ENCODE assay signal across 7 cellular contexts in the genomic region with DNA sequence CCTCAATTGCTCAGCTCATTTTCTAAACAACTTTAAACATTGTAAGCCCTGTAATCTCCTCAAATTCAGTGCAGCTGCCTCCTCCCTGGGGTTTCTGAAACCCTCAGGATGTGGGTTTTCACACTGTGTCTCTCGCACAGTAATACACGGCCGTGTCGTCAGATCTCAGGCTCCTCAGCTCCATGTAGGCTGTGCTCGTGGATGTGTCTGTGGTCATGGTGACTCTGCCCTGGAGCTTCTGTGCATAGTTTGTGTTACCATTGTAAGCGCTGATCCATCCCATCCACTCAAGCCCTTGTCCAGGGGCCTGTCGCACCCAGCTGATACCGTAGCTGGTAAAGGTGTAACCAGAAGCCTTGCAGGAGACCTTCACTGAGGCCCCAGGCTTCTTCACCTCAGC.
DNase-seq lines count a peak whose midpoint lies in the region; TF ChIP-seq lines count a peak whose summit lies in the region.
"Not testable (repeated sequence)": the region's sequence is repeated elsewhere in the genome, so short reads cannot be mapped to it uniquely, and the experiment has no call there.

No MANE protein-coding gene starts in this region.

- not testable (repeated sequence) for H3K9me2 ChIP-seq in OCI-LY7 (ENCODE audit: insufficient read depth, low read length)

- CTCF ChIA-PET in OCI-LY7 (lab: Charles Lee; ENCODE audit: unreplicated experiment), result not testable (repeated sequence)

- H3K79me2 ChIP-seq in OCI-LY7 (ENCODE audit: insufficient read depth, low read depth, low read length), result peaks cover 45% of the 10 kb centered on the region

- whole genome bisulfite sequencing in esophagus muscularis mucosa, result 68% methylated on average over 8 of the region's 8 CpGs

- H3K36me3 ChIP-seq in OCI-LY7 (ENCODE audit: insufficient read depth, low read length); esophagus muscularis mucosa: not testable (repeated sequence)

- H2AFZ ChIP-seq in OCI-LY7 (ENCODE audit: low read length), result not testable (repeated sequence)

- DNase-seq in OCI-LY7 (ENCODE audit: low spot score), result not testable (repeated sequence)
- peak; percentile 76 for DNase-seq in activated CD4-positive, alpha-beta T cell treated with anti-CD3 and anti-CD28 coated beads for 48 hours
- peak; percentile 50 for DNase-seq in activated T-cell treated with anti-CD3 and anti-CD28 coated beads for 24 hours (ENCODE audit: low read depth)
- DNase-seq in activated naive CD4-positive, alpha-beta T cell treated with Interleukin-2 at 50 U/mL for 16 hours, result peak; percentile 70
- DNase-seq in esophagus muscularis mucosa (ENCODE audit: extremely low spot score), result peak; percentile 86
- DNase-seq in stimulated activated CD4-positive, alpha-beta T cell treated with anti-CD3 and anti-CD28 coated beads, Interleukin-1b, Interleukin-23, amount 100 ng/mL, for 48 hours, result peak; percentile 78
- peak; percentile 14 to 46 for DNase-seq in stimulated activated CD8-positive, alpha-beta memory T cell treated with anti-CD3 and anti-CD28 coated beads, Interleukin-4, amount 100 ng/mL, for 4 hours (ENCODE audit: low read depth in 2 of 2, low spot score in 1 of 2)

- H3K9me3 ChIP-seq in OCI-LY7 (ENCODE audit: low read length); esophagus muscularis mucosa: not testable (repeated sequence)

- not testable (repeated sequence) for TF ChIP-seq CTCF in OCI-LY7 (conservative IDR thresholded peaks at IDR 0.05; ENCODE audit: low read length); esophagus muscularis mucosa (IDR thresholded peaks at IDR 0.05)

- POLR2A ChIA-PET in OCI-LY7 (lab: Charles Lee), result interaction anchor here (0.8 to 4.1 kb wide), 4 partner anchors 321 to 608 kb away, joined by 3 to 22 read pairs (median 8); no protein-coding TSS in a partner anchor

- not testable (repeated sequence) for BruUV-seq in OCI-LY7 (replicated peaks; lab: Mats Ljungman, UMichigan)

- H3K27me3 ChIP-seq in esophagus muscularis mucosa, result peaks cover 0 to 23% (median 0%) of the 10 kb centered on the region in 4 donors

- peak overlapping the region; percentile 80; the same call in 1 of the 2 replicates for H3K4me2 ChIP-seq in OCI-LY7 (ENCODE audit: low read length)

- intact Hi-C loops in OCI-LY7 (cut with micrococcal nuclease; ENCODE audit: unreplicated experiment); esophagus muscularis mucosa (cut with DNase I): not testable (repeated sequence)

- peak overlapping the region; percentile 99 for H3K27ac ChIP-seq in OCI-LY7 (ENCODE audit: low read depth, low read length, poor library complexity, severe bottlenecking)
- not testable (repeated sequence) for H3K27ac ChIP-seq in esophagus muscularis mucosa (replicated peaks in 1 of 4)

- not testable (repeated sequence) for H4K20me1 ChIP-seq in OCI-LY7 (ENCODE audit: insufficient read depth, low read length)

- H3K4me1 ChIP-seq in OCI-LY7 (ENCODE audit: insufficient read depth, low read length, poor library complexity, severe bottlenecking), result peaks cover 39% of the 10 kb centered on the region
- H3K4me1 ChIP-seq in esophagus muscularis mucosa, result not testable (repeated sequence)

- not testable (repeated sequence) for TF ChIP-seq POLR2A in esophagus muscularis mucosa (IDR thresholded peaks at IDR 0.05; ENCODE audit: low read depth)

- peak overlapping the region; percentile 71 for H3K4me3 ChIP-seq in OCI-LY7 (ENCODE audit: low read depth, low read length, poor library complexity, severe bottlenecking)
- not testable (repeated sequence) for H3K4me3 ChIP-seq in esophagus muscularis mucosa

- TF ChIP-seq EP300 in esophagus muscularis mucosa (IDR thresholded peaks at IDR 0.05), result not testable (repeated sequence)
